7 cellular contexts compared by ENCODE assay signal in genomic region chrX:21953195-21953830, GRCh38. TPM values are rescaled to one million over a fixed set of nuclear protein-coding genes. Genes with fewer than 3 reads are reported as not detected.
DNase-seq lines count a peak whose midpoint lies in the region; FAIRE-seq and TF ChIP-seq lines count a peak whose summit lies in the region.
"Not testable (repeated sequence)": the region's sequence is repeated elsewhere in the genome, so short reads cannot be mapped to it uniquely, and the experiment has no call there.

No MANE protein-coding gene starts in this region.

- H3K27ac Mint-ChIP-seq in Caco-2 (ENCODE audit: unreplicated experiment) (peak overlapping the region; percentile 63), brain (peak overlapping the region; percentile 42 to 82 (median 62)), neural progenitor cell (peak overlapping the region; percentile 8)

- TF ChIP-seq CTCF in Caco-2 (IDR thresholded peaks at IDR 0.05; ENCODE audit: insufficient read depth in 1 of 2, low read depth in 1 of 2, low read length in 1 of 2, severe bottlenecking in 1 of 2, unreplicated experiment in 1 of 2); HEK293 (tag by site-specific recombination; IDR thresholded peaks at IDR 0.05); brain (conservative IDR thresholded peaks at IDR 0.05); neural progenitor cell (IDR thresholded peaks at IDR 0.05): not testable (repeated sequence)

- not testable (repeated sequence) for H3K4me1 ChIP-seq in Caco-2; HEK293 (ENCODE audit: control insufficient read depth, insufficient read depth, low read length)
- H3K4me1 ChIP-seq in neural progenitor cell = peaks cover 13% of the 10 kb centered on the region

- intact Hi-C loops in Caco-2 (cut with micrococcal nuclease; ENCODE audit: unreplicated experiment) = not testable (repeated sequence)

- H3K9me3 ChIP-seq in Caco-2; HEK293 (ENCODE audit: control insufficient read depth, insufficient read depth, low read depth, low read length); neural progenitor cell (ENCODE audit: low read depth): not testable (repeated sequence)

- peaks cover 22% of the 10 kb centered on the region for H3K36me3 Mint-ChIP-seq in Caco-2 (ENCODE audit: insufficient read depth, unreplicated experiment)
- peaks cover 45% of the 10 kb centered on the region for H3K36me3 Mint-ChIP-seq in brain
- H3K36me3 Mint-ChIP-seq in neural progenitor cell = peaks cover 46% of the 10 kb centered on the region

- not testable (repeated sequence) for H3K27me3 ChIP-seq in Caco-2 (replicated peaks; ENCODE audit: control insufficient read depth, insufficient read depth, low read length); neural progenitor cell

- not testable (repeated sequence) for H3K4me2 ChIP-seq in neural progenitor cell

- H3K27ac ChIP-seq in HEK293 (ENCODE audit: extremely low read depth, low read depth, low read length); neural progenitor cell: not testable (repeated sequence)

- H3K4me1 Mint-ChIP-seq in Caco-2 (ENCODE audit: low read depth, unreplicated experiment) = peaks cover 12% of the 10 kb centered on the region
- H3K4me1 Mint-ChIP-seq in brain = peaks cover 54% of the 10 kb centered on the region
- not testable (repeated sequence) for H3K4me1 Mint-ChIP-seq in neural progenitor cell

- peak; percentile 87 for FAIRE-seq in RCC 7860 (lab: Jason Lieb, UNC)

- H3K27me3 Mint-ChIP-seq in Caco-2 (ENCODE audit: insufficient read depth, unreplicated experiment); brain; neural progenitor cell (ENCODE audit: insufficient read depth, low read depth): not testable (repeated sequence)

- DNase-seq in Caco-2; RCC 7860 (ENCODE audit: low spot score); neural progenitor cell (ENCODE audit: low spot score): not testable (repeated sequence)
- DNase-seq in fibroblast of gingiva (ENCODE audit: low read depth) = peak; percentile 15
- peak; percentile 46 for DNase-seq in left kidney (ENCODE audit: low read depth, low spot score)

- not testable (repeated sequence) for H3K4me3 ChIP-seq in Caco-2 (ENCODE audit: low read depth, low read length); HEK293 (ENCODE audit: low read depth, low read length); neural progenitor cell

- H2AFZ ChIP-seq in neural progenitor cell (replicated peaks) = not testable (repeated sequence)

- not testable (repeated sequence) for H3K9me3 Mint-ChIP-seq in Caco-2 (ENCODE audit: unreplicated experiment); brain
- H3K9me3 Mint-ChIP-seq in neural progenitor cell = peaks cover 45% of the 10 kb centered on the region

- POLR2A ChIA-PET in Caco-2 (lab: Charles Lee); HEK293 (lab: Yijun Ruan, JAX): not testable (repeated sequence)

- H3K4me3 Mint-ChIP-seq in Caco-2 (ENCODE audit: unreplicated experiment) (peak overlapping the region; percentile 47), brain (peak overlapping the region; percentile 1 to 68 (median 21)), neural progenitor cell (peak overlapping the region; percentile 38)

- not testable (repeated sequence) for H3F3A ChIP-seq in neural progenitor cell (ENCODE audit: low read depth)

- H3K36me3 ChIP-seq in Caco-2 (ENCODE audit: control insufficient read depth, insufficient read depth, low read length); HEK293 (ENCODE audit: control insufficient read depth in 2 of 2, insufficient read depth in 1 of 2, low read length in 2 of 2); neural progenitor cell: not testable (repeated sequence)

- CTCF ChIA-PET in Caco-2 (lab: Charles Lee) = interaction anchor here (0.6 to 0.8 kb wide), 2 partner anchors 166 to 1265 kb away, joined by 3 read pairs; no protein-coding TSS in a partner anchor
- CTCF ChIA-PET in HEK293 (lab: Yijun Ruan, JAX) = interaction anchor here (0.7 to 1.2 kb wide), 2 partner anchors 19 to 70 kb away, joined by 3 to 6 read pairs; no protein-coding TSS in a partner anchor

- not testable (repeated sequence) for H3K9ac ChIP-seq in neural progenitor cell

- not testable (repeated sequence) for H4K20me1 ChIP-seq in neural progenitor cell (ENCODE audit: low read depth)

- BruUV-seq in Caco-2 (replicated peaks; lab: Mats Ljungman, UMichigan) = not testable (repeated sequence)

- peaks cover 100% of the 10 kb centered on the region for H3K79me2 ChIP-seq in neural progenitor cell (ENCODE audit: low read depth)

TF ChIP-seq in HEK293, 187 proteins besides CTCF, POLR2A, EP300 and RAD21:
- TF ChIP-seq HOXD13 (CRISPR knock-in tag; IDR thresholded peaks at IDR 0.05; ENCODE audit: borderline replicate concordance) = 0 out of 2 replicates have a peak, but pooled peaks have one; percentile 25
- TF ChIP-seq, protein P1, sequence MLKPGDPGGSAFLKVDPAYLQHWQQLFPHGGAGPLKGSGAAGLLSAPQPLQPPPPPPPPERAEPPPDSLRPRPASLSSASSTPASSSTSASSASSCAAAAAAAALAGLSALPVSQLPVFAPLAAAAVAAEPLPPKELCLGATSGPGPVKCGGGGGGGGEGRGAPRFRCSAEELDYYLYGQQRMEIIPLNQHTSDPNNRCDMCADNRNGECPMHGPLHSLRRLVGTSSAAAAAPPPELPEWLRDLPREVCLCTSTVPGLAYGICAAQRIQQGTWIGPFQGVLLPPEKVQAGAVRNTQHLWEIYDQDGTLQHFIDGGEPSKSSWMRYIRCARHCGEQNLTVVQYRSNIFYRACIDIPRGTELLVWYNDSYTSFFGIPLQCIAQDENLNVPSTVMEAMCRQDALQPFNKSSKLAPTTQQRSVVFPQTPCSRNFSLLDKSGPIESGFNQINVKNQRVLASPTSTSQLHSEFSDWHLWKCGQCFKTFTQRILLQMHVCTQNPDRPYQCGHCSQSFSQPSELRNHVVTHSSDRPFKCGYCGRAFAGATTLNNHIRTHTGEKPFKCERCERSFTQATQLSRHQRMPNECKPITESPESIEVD (tag by site-specific recombination; IDR thresholded peaks at IDR 0.05) = peak; percentile 52

RNA-seq across cellular contexts. Expression of gene SMS, which starts 12.8 kb away (rescaled TPM):
- 158 and 164 TPM in 2 replicates for total RNA-seq in Caco-2 (2022)
- polyA plus RNA-seq in brain (ENCODE audit: insufficient read depth, low read depth, low replicate concordance) = 147 TPM
- 105 and 142 TPM in 2 replicates for total RNA-seq in neural progenitor cell (ENCODE audit: low replicate concordance)

Comparison
In these comparisons a context has a peak if more than half of its experiments do, and no peak if none do; other contexts are left out.
1. H3K27ac Mint-ChIP-seq: peak in every context shown above with its lines; median percentile 63 in Caco-2; 62 in brain; 8 in neural progenitor cell.